Comparison of ENCODE assay signal across 1 cellular context in the genomic region with DNA sequence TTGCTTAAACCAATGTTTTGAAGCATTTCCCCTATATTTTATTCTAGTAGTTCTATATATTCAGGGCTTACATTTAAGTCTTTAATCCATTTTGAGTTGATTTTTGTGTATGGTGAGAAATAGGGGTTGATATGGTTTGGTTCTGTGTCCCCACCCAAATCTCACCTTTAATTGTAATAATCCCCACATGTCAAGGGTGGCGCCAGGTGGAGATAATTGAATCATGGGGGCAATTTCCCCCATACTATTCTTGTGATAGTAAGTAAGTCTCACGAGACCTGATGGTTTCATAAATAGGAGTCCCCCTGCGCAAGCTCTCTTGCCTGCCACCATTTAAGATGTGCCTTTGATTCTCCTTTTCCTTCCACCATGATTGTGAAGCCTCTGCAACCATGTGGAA.
TF ChIP-seq lines count a peak whose summit lies in the region.

No MANE protein-coding gene starts in this region.

TF ChIP-seq in K562, 482 proteins besides CTCF, POLR2A, EP300 and RAD21:
- TF ChIP-seq, protein P1, sequence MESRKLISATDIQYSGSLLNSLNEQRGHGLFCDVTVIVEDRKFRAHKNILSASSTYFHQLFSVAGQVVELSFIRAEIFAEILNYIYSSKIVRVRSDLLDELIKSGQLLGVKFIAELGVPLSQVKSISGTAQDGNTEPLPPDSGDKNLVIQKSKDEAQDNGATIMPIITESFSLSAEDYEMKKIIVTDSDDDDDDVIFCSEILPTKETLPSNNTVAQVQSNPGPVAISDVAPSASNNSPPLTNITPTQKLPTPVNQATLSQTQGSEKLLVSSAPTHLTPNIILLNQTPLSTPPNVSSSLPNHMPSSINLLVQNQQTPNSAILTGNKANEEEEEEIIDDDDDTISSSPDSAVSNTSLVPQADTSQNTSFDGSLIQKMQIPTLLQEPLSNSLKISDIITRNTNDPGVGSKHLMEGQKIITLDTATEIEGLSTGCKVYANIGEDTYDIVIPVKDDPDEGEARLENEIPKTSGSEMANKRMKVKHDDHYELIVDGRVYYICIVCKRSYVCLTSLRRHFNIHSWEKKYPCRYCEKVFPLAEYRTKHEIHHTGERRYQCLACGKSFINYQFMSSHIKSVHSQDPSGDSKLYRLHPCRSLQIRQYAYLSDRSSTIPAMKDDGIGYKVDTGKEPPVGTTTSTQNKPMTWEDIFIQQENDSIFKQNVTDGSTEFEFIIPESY (CRISPR knock-in tag; IDR thresholded peaks at IDR 0.05), result peak; percentile 19; the same call in 1 of the 2 replicates
- TF ChIP-seq, protein P2, sequence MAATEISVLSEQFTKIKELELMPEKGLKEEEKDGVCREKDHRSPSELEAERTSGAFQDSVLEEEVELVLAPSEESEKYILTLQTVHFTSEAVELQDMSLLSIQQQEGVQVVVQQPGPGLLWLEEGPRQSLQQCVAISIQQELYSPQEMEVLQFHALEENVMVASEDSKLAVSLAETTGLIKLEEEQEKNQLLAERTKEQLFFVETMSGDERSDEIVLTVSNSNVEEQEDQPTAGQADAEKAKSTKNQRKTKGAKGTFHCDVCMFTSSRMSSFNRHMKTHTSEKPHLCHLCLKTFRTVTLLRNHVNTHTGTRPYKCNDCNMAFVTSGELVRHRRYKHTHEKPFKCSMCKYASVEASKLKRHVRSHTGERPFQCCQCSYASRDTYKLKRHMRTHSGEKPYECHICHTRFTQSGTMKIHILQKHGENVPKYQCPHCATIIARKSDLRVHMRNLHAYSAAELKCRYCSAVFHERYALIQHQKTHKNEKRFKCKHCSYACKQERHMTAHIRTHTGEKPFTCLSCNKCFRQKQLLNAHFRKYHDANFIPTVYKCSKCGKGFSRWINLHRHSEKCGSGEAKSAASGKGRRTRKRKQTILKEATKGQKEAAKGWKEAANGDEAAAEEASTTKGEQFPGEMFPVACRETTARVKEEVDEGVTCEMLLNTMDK (IDR thresholded peaks at IDR 0.05; ENCODE audit: borderline replicate concordance, insufficient read depth, low read depth, low read length, poor library complexity, severe bottlenecking), result no peak
- TF ChIP-seq, protein P3, sequence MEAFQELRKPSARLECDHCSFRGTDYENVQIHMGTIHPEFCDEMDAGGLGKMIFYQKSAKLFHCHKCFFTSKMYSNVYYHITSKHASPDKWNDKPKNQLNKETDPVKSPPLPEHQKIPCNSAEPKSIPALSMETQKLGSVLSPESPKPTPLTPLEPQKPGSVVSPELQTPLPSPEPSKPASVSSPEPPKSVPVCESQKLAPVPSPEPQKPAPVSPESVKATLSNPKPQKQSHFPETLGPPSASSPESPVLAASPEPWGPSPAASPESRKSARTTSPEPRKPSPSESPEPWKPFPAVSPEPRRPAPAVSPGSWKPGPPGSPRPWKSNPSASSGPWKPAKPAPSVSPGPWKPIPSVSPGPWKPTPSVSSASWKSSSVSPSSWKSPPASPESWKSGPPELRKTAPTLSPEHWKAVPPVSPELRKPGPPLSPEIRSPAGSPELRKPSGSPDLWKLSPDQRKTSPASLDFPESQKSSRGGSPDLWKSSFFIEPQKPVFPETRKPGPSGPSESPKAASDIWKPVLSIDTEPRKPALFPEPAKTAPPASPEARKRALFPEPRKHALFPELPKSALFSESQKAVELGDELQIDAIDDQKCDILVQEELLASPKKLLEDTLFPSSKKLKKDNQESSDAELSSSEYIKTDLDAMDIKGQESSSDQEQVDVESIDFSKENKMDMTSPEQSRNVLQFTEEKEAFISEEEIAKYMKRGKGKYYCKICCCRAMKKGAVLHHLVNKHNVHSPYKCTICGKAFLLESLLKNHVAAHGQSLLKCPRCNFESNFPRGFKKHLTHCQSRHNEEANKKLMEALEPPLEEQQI (IDR thresholded peaks at IDR 0.05), result peak; percentile 82; the same call in 1 of the 2 replicates
- TF ChIP-seq, protein P4, sequence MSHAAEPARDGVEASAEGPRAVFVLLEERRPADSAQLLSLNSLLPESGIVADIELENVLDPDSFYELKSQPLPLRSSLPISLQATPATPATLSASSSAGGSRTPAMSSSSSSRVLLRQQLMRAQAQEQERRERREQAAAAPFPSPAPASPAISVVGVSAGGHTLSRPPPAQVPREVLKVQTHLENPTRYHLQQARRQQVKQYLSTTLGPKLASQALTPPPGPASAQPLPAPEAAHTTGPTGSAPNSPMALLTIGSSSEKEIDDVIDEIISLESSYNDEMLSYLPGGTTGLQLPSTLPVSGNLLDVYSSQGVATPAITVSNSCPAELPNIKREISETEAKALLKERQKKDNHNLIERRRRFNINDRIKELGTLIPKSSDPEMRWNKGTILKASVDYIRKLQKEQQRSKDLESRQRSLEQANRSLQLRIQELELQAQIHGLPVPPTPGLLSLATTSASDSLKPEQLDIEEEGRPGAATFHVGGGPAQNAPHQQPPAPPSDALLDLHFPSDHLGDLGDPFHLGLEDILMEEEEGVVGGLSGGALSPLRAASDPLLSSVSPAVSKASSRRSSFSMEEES (CRISPR knock-in tag; IDR thresholded peaks at IDR 0.05), result no peak
- peak; percentile 74 for TF ChIP-seq CC2D1A (IDR thresholded peaks at IDR 0.05)
- TF ChIP-seq CBX3 (IDR thresholded peaks at IDR 0.05; ENCODE audit: borderline replicate concordance in 1 of 2, low read length in 2 of 2), result 0 out of 3 replicates have a peak, but pooled peaks of 1 of the 2 experiments have one; percentile 13
